ENCODE assay signal across 27 cellular contexts in the genomic region with DNA sequence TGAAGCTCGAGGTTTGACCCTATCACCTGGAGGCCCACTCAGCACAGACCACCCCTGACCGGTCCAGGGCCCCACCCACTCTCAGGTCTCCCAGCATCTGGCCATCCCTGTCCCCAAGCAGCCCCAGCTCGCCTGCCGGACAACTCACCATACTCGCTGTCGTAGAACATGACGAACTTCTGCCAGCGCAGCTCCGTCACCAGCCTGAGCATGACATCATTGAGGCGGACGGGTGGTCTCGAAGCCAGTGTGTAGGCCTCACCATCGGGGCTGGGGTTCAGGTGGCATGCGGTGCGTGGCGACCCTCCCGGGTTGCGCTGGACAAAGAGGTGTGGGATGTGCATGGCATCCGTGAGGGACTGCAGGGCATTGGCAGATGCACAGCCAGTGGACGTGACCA.
"Had no signal": no experiment of that assay in that cellular context is flagged by ENCODE, and none has a peak within 500 bp of the region (broad histone marks: within the 10 kb centered on the region; RNA-seq: fewer than 3 reads in every experiment).

No MANE protein-coding gene starts in this region.

- H3K27ac ChIP-seq: brain microvascular endothelial cell, gastroesophageal sphincter, ovary, prostate gland, stomach, tibial nerve, WERI-Rb-1 had no signal

- DNase-seq: activated CD4-positive, alpha-beta memory T cell treated with anti-CD3 and anti-CD28 coated beads for 36 hours; activated CD4-positive, alpha-beta T cell treated with anti-CD3 and anti-CD28 coated beads, Interleukin-2, amount 10 ng/mL, durations not matched to agents 24 days and 14 days; activated CD4-positive, CD25-positive, alpha-beta regulatory T cell treated with anti-CD3 and anti-CD28 coated beads, Interleukin-2, amount 50 U/mL, for 72 hours; activated CD8-positive, alpha-beta memory T cell treated with anti-CD3 and anti-CD28 coated beads, Interleukin-2, amount 50 U/mL, for 4 hours; activated naive CD4-positive, alpha-beta T cell treated with Interleukin-2 at 50 U/mL for 16 hours; activated T-cell treated with anti-CD3 and anti-CD28 coated beads, Interleukin-2, amount 50 U/mL, for 4 hours; brain microvascular endothelial cell; central memory CD4-positive, alpha-beta T cell; hippocampal formation; left colon; naive B cell; nephron progenitor cell; ovary; retina; stimulated activated CD4-positive, alpha-beta T cell treated with anti-CD3 and anti-CD28 coated beads, Interleukin-4, amount 100 ng/mL, for 1 hour; stomach; SW 1271; T-helper 9 cell; WERI-Rb-1 had no signal

- H3K27me3 ChIP-seq: brain microvascular endothelial cell, ovary, stomach, tibial nerve had no signal

- H3K9me3 ChIP-seq: gastroesophageal sphincter, ovary, prostate gland, stomach, tibial nerve had no signal

- ATAC-seq: activated T-cell treated with anti-CD3 and anti-CD28 coated beads, Interleukin-2, amount 50 U/mL, for 4 hours; left colon had no signal

- H3K36me3 ChIP-seq: brain microvascular endothelial cell, gastroesophageal sphincter, ovary, prostate gland, stomach, tibial nerve, WERI-Rb-1 had no signal

- H3K4me3 ChIP-seq: gastroesophageal sphincter, ovary, prostate gland, stomach, tibial nerve had no signal

- FAIRE-seq: astrocyte, endothelial cell of umbilical vein, keratinocyte, TTC549, urothelium cell line had no signal

- H3K4me1 ChIP-seq: gastroesophageal sphincter, prostate gland, stomach, tibial nerve had no signal
